In genomic region chr17:68208651-68209050, GRCh38 we compare ENCODE assay signal across 7 cellular contexts. TPM values are rescaled to one million over a fixed set of nuclear protein-coding genes. Genes with fewer than 3 reads are reported as not detected.
A peak's percentile ranks its signal among the peaks of the same experiment; 100 is the strongest.
DNase-seq lines count a peak whose midpoint lies in the region; ATAC-seq and TF ChIP-seq lines count a peak whose summit lies in the region.
"Not testable (repeated sequence)": the region's sequence is repeated elsewhere in the genome, so short reads cannot be mapped to it uniquely, and the experiment has no call there.

No MANE protein-coding gene starts in this region.

- H3K36me3 Mint-ChIP-seq in CD4-positive, CD25-positive, alpha-beta regulatory T cell, result peaks cover 28% of the 10 kb centered on the region
- peaks cover 31% of the 10 kb centered on the region for H3K36me3 Mint-ChIP-seq in activated CD4-positive, alpha-beta T cell treated with anti-CD3 and anti-CD28 coated beads, Interleukin-2, amount 10 ng/mL, durations not matched to agents 24 days and 14 days (ENCODE audit: low read depth)
- H3K36me3 Mint-ChIP-seq in activated T-helper 2 cell treated with anti-CD3 and anti-CD28 coated beads, Interferon-gamma antibody, Interleukin-2, Interleukin-4, amounts not matched to agents 10 μg/mL and 5 μg/mL and 100 μg/mL, durations not matched to agents 14 hours and 24 hours and 36 hours (ENCODE audit: low read depth), result peaks cover 47% of the 10 kb centered on the region
- H3K36me3 Mint-ChIP-seq in effector memory CD8-positive, alpha-beta T cell (ENCODE audit: insufficient read depth), result peaks cover 44% of the 10 kb centered on the region
- peaks cover 7 to 36% (median 16%) of the 10 kb centered on the region in 3 donors for H3K36me3 Mint-ChIP-seq in naive thymus-derived CD8-positive, alpha-beta T cell
- peaks cover 61% of the 10 kb centered on the region for H3K36me3 Mint-ChIP-seq in stimulated activated effector memory CD8-positive, alpha-beta T cell treated with anti-CD3 and anti-CD28 coated beads, Interleukin-12 subunit alpha, Interleukin-12 subunit beta, amount 100 ng/mL, for 72 hours

- peak overlapping the region in 3 of 4 donors; percentile 28 to 53 (median 44) for H3K4me3 Mint-ChIP-seq in CD4-positive, CD25-positive, alpha-beta regulatory T cell
- peak overlapping the region; percentile 23 for H3K4me3 Mint-ChIP-seq in activated CD4-positive, alpha-beta T cell treated with anti-CD3 and anti-CD28 coated beads, Interleukin-2, amount 10 ng/mL, durations not matched to agents 24 days and 14 days
- peak overlapping the region; percentile 37 for H3K4me3 Mint-ChIP-seq in activated T-helper 2 cell treated with anti-CD3 and anti-CD28 coated beads, Interferon-gamma antibody, Interleukin-2, Interleukin-4, amounts not matched to agents 10 μg/mL and 5 μg/mL and 100 μg/mL, durations not matched to agents 14 hours and 24 hours and 36 hours (ENCODE audit: low read depth)
- H3K4me3 Mint-ChIP-seq in effector memory CD8-positive, alpha-beta T cell, result peak overlapping the region; percentile 15 to 23
- peak overlapping the region in 4 of 10 donors; percentile 31 to 60 (median 46) for H3K4me3 Mint-ChIP-seq in naive thymus-derived CD8-positive, alpha-beta T cell
- peak overlapping the region; percentile 13 for H3K4me3 Mint-ChIP-seq in stimulated activated effector memory CD8-positive, alpha-beta T cell treated with anti-CD3 and anti-CD28 coated beads, Interleukin-12 subunit alpha, Interleukin-12 subunit beta, amount 100 ng/mL, for 72 hours

- H3K4me2 ChIP-seq in Loucy (ENCODE audit: low read depth, low read length, poor library complexity, severe bottlenecking), result peak overlapping the region; percentile 50

- H4K20me1 ChIP-seq in Loucy (ENCODE audit: insufficient read depth, low read length, poor library complexity, severe bottlenecking), result peaks cover 13% of the 10 kb centered on the region

- not testable (repeated sequence) for H3K9me3 ChIP-seq in CD4-positive, CD25-positive, alpha-beta regulatory T cell (ENCODE audit: control insufficient read depth in 2 of 2, low read length in 2 of 2); Loucy (ENCODE audit: insufficient read depth, low read depth, low read length)

- TF ChIP-seq CTCF in Loucy (conservative IDR thresholded peaks at IDR 0.05; ENCODE audit: low read length), result not testable (repeated sequence)

- peaks cover 48% of the 10 kb centered on the region for H3K79me2 ChIP-seq in Loucy (ENCODE audit: insufficient read depth, low read length)

- H3K9me2 ChIP-seq in Loucy (replicated peaks; ENCODE audit: low read depth, low read length), result not testable (repeated sequence)

- H3K4me1 ChIP-seq in CD4-positive, CD25-positive, alpha-beta regulatory T cell (ENCODE audit: control insufficient read depth, insufficient read depth, low read length, poor library complexity, severe bottlenecking), result peaks cover 24% of the 10 kb centered on the region
- peaks cover 29% of the 10 kb centered on the region for H3K4me1 ChIP-seq in Loucy (ENCODE audit: insufficient read depth, low read length, poor library complexity, severe bottlenecking)

- not testable (repeated sequence) for H3K27ac ChIP-seq in CD4-positive, CD25-positive, alpha-beta regulatory T cell (ENCODE audit: insufficient read depth, low read length, poor library complexity, severe bottlenecking)

- H3K9ac ChIP-seq in Loucy (ENCODE audit: low read depth, low read length, poor library complexity, severe bottlenecking), result not testable (repeated sequence)

- not testable (repeated sequence) for H3K27me3 ChIP-seq in CD4-positive, CD25-positive, alpha-beta regulatory T cell (ENCODE audit: control insufficient read depth, insufficient read depth, low read length); Loucy (ENCODE audit: insufficient read depth, low read length, poor library complexity, severe bottlenecking)

- H3F3A ChIP-seq in Loucy (ENCODE audit: low read depth), result not testable (repeated sequence)

- H3K4me3 ChIP-seq in CD4-positive, CD25-positive, alpha-beta regulatory T cell (ENCODE audit: low read depth, low read length), result not testable (repeated sequence)
- H3K4me3 ChIP-seq in Loucy (ENCODE audit: low read length, poor library complexity, severe bottlenecking), result peak overlapping the region; percentile 99

- POLR2A ChIA-PET in naive thymus-derived CD8-positive, alpha-beta T cell (lab: Charles Lee), result interaction anchor here (0.5 to 14.4 kb wide), 3 partner anchors 25 to 144 kb away, joined by 3 to 224 read pairs (median 95); partner anchors contain the start of gene AMZ2

- intact Hi-C loops in activated CD4-positive, alpha-beta T cell treated with anti-CD3 and anti-CD28 coated beads, Interleukin-2, amount 10 ng/mL, durations not matched to agents 24 days and 14 days (cut with micrococcal nuclease), result loop anchor here (5.0 kb wide), 1 partner anchor 304 kb away; the partner anchor contains the start of gene PRKAR1A
- intact Hi-C loops in activated T-helper 2 cell treated with anti-CD3 and anti-CD28 coated beads, Interferon-gamma antibody, Interleukin-2, Interleukin-4, amounts not matched to agents 10 μg/mL and 5 μg/mL and 100 μg/mL, durations not matched to agents 14 hours and 24 hours and 36 hours (cut with micrococcal nuclease), result loop anchor here (10.0 kb wide), 1 partner anchor 146 kb away; no protein-coding TSS in a partner anchor

- not testable (repeated sequence) for H2AFZ ChIP-seq in Loucy (ENCODE audit: low read length)

- not testable (repeated sequence) for ATAC-seq in CD4-positive, CD25-positive, alpha-beta regulatory T cell (ENCODE audit: low read depth in 2 of 2); effector memory CD8-positive, alpha-beta T cell (replicated peaks); naive thymus-derived CD8-positive, alpha-beta T cell; stimulated activated effector memory CD8-positive, alpha-beta T cell treated with anti-CD3 and anti-CD28 coated beads, Interleukin-12 subunit alpha, Interleukin-12 subunit beta, amount 100 ng/mL, for 72 hours

- H3K36me3 ChIP-seq in CD4-positive, CD25-positive, alpha-beta regulatory T cell (ENCODE audit: control insufficient read depth, insufficient read depth, low read length), result peaks cover 28% of the 10 kb centered on the region
- H3K36me3 ChIP-seq in Loucy (ENCODE audit: insufficient read depth, low read length), result not testable (repeated sequence)

- peaks cover 13 to 47% (median 25%) of the 10 kb centered on the region in 4 donors for H3K4me1 Mint-ChIP-seq in CD4-positive, CD25-positive, alpha-beta regulatory T cell
- peaks cover 32% of the 10 kb centered on the region for H3K4me1 Mint-ChIP-seq in activated CD4-positive, alpha-beta T cell treated with anti-CD3 and anti-CD28 coated beads, Interleukin-2, amount 10 ng/mL, durations not matched to agents 24 days and 14 days
- H3K4me1 Mint-ChIP-seq in activated T-helper 2 cell treated with anti-CD3 and anti-CD28 coated beads, Interferon-gamma antibody, Interleukin-2, Interleukin-4, amounts not matched to agents 10 μg/mL and 5 μg/mL and 100 μg/mL, durations not matched to agents 14 hours and 24 hours and 36 hours (ENCODE audit: low read depth), result peaks cover 37% of the 10 kb centered on the region
- H3K4me1 Mint-ChIP-seq in effector memory CD8-positive, alpha-beta T cell (ENCODE audit: low read depth in 2 of 2), result peaks cover 16 to 37% of the 10 kb centered on the region in 2 donors
- peaks cover 14 to 51% (median 35%) of the 10 kb centered on the region in 4 donors for H3K4me1 Mint-ChIP-seq in naive thymus-derived CD8-positive, alpha-beta T cell
- H3K4me1 Mint-ChIP-seq in stimulated activated effector memory CD8-positive, alpha-beta T cell treated with anti-CD3 and anti-CD28 coated beads, Interleukin-12 subunit alpha, Interleukin-12 subunit beta, amount 100 ng/mL, for 72 hours, result peaks cover 30% of the 10 kb centered on the region

- not testable (repeated sequence) for H3K27me3 Mint-ChIP-seq in CD4-positive, CD25-positive, alpha-beta regulatory T cell; activated CD4-positive, alpha-beta T cell treated with anti-CD3 and anti-CD28 coated beads, Interleukin-2, amount 10 ng/mL, durations not matched to agents 24 days and 14 days; activated T-helper 2 cell treated with anti-CD3 and anti-CD28 coated beads, Interferon-gamma antibody, Interleukin-2, Interleukin-4, amounts not matched to agents 10 μg/mL and 5 μg/mL and 100 μg/mL, durations not matched to agents 14 hours and 24 hours and 36 hours (ENCODE audit: low read depth); effector memory CD8-positive, alpha-beta T cell; naive thymus-derived CD8-positive, alpha-beta T cell

- peak overlapping the region in 1 of 3 donors; percentile 9 for H3K27ac Mint-ChIP-seq in CD4-positive, CD25-positive, alpha-beta regulatory T cell
- H3K27ac Mint-ChIP-seq in activated CD4-positive, alpha-beta T cell treated with anti-CD3 and anti-CD28 coated beads, Interleukin-2, amount 10 ng/mL, durations not matched to agents 24 days and 14 days; activated T-helper 2 cell treated with anti-CD3 and anti-CD28 coated beads, Interferon-gamma antibody, Interleukin-2, Interleukin-4, amounts not matched to agents 10 μg/mL and 5 μg/mL and 100 μg/mL, durations not matched to agents 14 hours and 24 hours and 36 hours; stimulated activated effector memory CD8-positive, alpha-beta T cell treated with anti-CD3 and anti-CD28 coated beads, Interleukin-12 subunit alpha, Interleukin-12 subunit beta, amount 100 ng/mL, for 72 hours: not testable (repeated sequence)
- peak overlapping the region in 1 of 2 donors; percentile 19 for H3K27ac Mint-ChIP-seq in effector memory CD8-positive, alpha-beta T cell
- peak overlapping the region in 7 of 10 donors; percentile 47 to 84 (median 68) for H3K27ac Mint-ChIP-seq in naive thymus-derived CD8-positive, alpha-beta T cell

- H3K9me3 Mint-ChIP-seq in CD4-positive, CD25-positive, alpha-beta regulatory T cell; activated CD4-positive, alpha-beta T cell treated with anti-CD3 and anti-CD28 coated beads, Interleukin-2, amount 10 ng/mL, durations not matched to agents 24 days and 14 days; activated T-helper 2 cell treated with anti-CD3 and anti-CD28 coated beads, Interferon-gamma antibody, Interleukin-2, Interleukin-4, amounts not matched to agents 10 μg/mL and 5 μg/mL and 100 μg/mL, durations not matched to agents 14 hours and 24 hours and 36 hours; effector memory CD8-positive, alpha-beta T cell; naive thymus-derived CD8-positive, alpha-beta T cell; stimulated activated effector memory CD8-positive, alpha-beta T cell treated with anti-CD3 and anti-CD28 coated beads, Interleukin-12 subunit alpha, Interleukin-12 subunit beta, amount 100 ng/mL, for 72 hours: not testable (repeated sequence)

- not testable (repeated sequence) for DNase-seq in CD4-positive, CD25-positive, alpha-beta regulatory T cell; activated T-helper 2 cell treated with anti-CD3 and anti-CD28 coated beads, Interferon-gamma antibody, Interleukin-2, Interleukin-4, amounts not matched to agents 10 μg/mL and 5 μg/mL and 100 μg/mL, durations not matched to agents 14 hours and 24 hours and 36 hours (ENCODE audit: low spot score); effector memory CD8-positive, alpha-beta T cell; naive thymus-derived CD8-positive, alpha-beta T cell
- peak; percentile 55 for DNase-seq in activated CD4-positive, alpha-beta T cell treated with anti-CD3 and anti-CD28 coated beads, Interleukin-2, amount 10 ng/mL, durations not matched to agents 24 days and 14 days
- DNase-seq in stimulated activated effector memory CD8-positive, alpha-beta T cell treated with anti-CD3 and anti-CD28 coated beads, Interleukin-12 subunit alpha, Interleukin-12 subunit beta, amount 100 ng/mL, for 72 hours (ENCODE audit: low spot score in 2 of 2), result peak in 1 of 2 donors; percentile 40

RNA-seq across cellular contexts. Expression of gene AMZ2, which starts 39.2 kb away (rescaled TPM):
- total RNA-seq in CD4-positive, CD25-positive, alpha-beta regulatory T cell, result 58.6 TPM
- 100 to 1,000 TPM; 102 to 116 (median 114) TPM for polyA plus RNA-seq in CD4-positive, CD25-positive, alpha-beta regulatory T cell
- total RNA-seq in activated CD4-positive, alpha-beta T cell treated with anti-CD3 and anti-CD28 coated beads, Interleukin-2, amount 10 ng/mL, durations not matched to agents 24 days and 14 days, result 75.8 and 77.5 TPM in 2 replicates
- total RNA-seq in activated T-helper 2 cell treated with anti-CD3 and anti-CD28 coated beads, Interferon-gamma antibody, Interleukin-2, Interleukin-4, amounts not matched to agents 10 μg/mL and 5 μg/mL and 100 μg/mL, durations not matched to agents 14 hours and 24 hours and 36 hours, result 85.9 and 111 TPM in 2 replicates
- total RNA-seq in naive thymus-derived CD8-positive, alpha-beta T cell, result 10 to 100 TPM; 72.4 to 72.7 TPM
- 100 to 1,000 TPM in 1 of 3 donors, 10 to 100 TPM in 2; 89.0 to 125 (median 94.6) TPM for polyA plus RNA-seq in naive thymus-derived CD8-positive, alpha-beta T cell
